In genomic region chr18:3060667-3061580, GRCh38 we compare ENCODE assay signal across 1 cellular context.
TF ChIP-seq lines count a peak whose summit lies in the region.

No MANE protein-coding gene starts in this region.

TF ChIP-seq in K562, 482 proteins besides CTCF, POLR2A, EP300 and RAD21:
- no peak for TF ChIP-seq CREM (IDR thresholded peaks at IDR 0.05; ENCODE audit: low read depth)
- peak; percentile 59; the same call in 1 of the 2 replicates for TF ChIP-seq ZNF24 (IDR thresholded peaks at IDR 0.05)
